In genomic region chr6:35602133-35602946, GRCh38 we compare ENCODE assay signal across 8 cellular contexts.
A peak's percentile ranks its signal among the peaks of the same experiment; 100 is the strongest.
DNase-seq lines count a peak whose midpoint lies in the region; ATAC-seq and TF ChIP-seq lines count a peak whose summit lies in the region.

No MANE protein-coding gene starts in this region.

- H3K9ac ChIP-seq in HCT116 (ENCODE audit: low read length): peak overlapping the region; percentile 28; the same call in 1 of the 2 replicates

- no peak for DNase-seq in HCT116 (ENCODE audit: low read depth, low spot score)
- peak; percentile 59 to 74 for DNase-seq in foreskin fibroblast
- DNase-seq in retina: peak; percentile 21
- no peak for DNase-seq in NCI-H2196 treated with DMSO at 0.1 percent for 48 hours (lab: John Stamatoyannopoulos, UW; ENCODE audit: unreplicated experiment)
- no peak for DNase-seq in A172 (ENCODE audit: low spot score)
- no peak for DNase-seq in GDM1 (lab: John Stamatoyannopoulos, UW)

- H3K9me3 ChIP-seq in HCT116 (ENCODE audit: control insufficient read depth in 1 of 2, insufficient read depth in 1 of 2, low read depth in 1 of 2, low read length in 2 of 2): no peaks in the 10 kb centered on the region

- TF ChIP-seq RAD21 in HCT116 (IDR thresholded peaks at IDR 0.05; ENCODE audit: low read depth): no peak; the same call in 1 of the 2 replicates

- TF ChIP-seq CTCF in HCT116 (IDR thresholded peaks at IDR 0.05 in 2 of 3, conservative IDR thresholded peaks at IDR 0.05 in 1 of 3; ENCODE audit: borderline replicate concordance in 1 of 3, insufficient read depth in 1 of 3, low read depth in 2 of 3, low read length in 2 of 3) (no peak), VCaP (conservative IDR thresholded peaks at IDR 0.05) (no peak), foreskin fibroblast (IDR thresholded peaks at IDR 0.05; ENCODE audit: low read depth, low read length) (no peak)

- POLR2A ChIA-PET in HCT116 (lab: Charles Lee): interaction anchor here (2.0 kb wide), 1 partner anchor 11 kb away, joined by 6 read pairs; no protein-coding TSS in a partner anchor

- H3K27me3 ChIP-seq in HCT116 (ENCODE audit: insufficient read depth, low read length): no peaks in the 10 kb centered on the region

- no peak overlapping the region for H2AFZ ChIP-seq in HCT116 (ENCODE audit: low read depth, low read length, poor library complexity, severe bottlenecking)

- H3K4me3 ChIP-seq in HCT116 (replicated peaks in 1 of 2; ENCODE audit: low read depth in 1 of 2, low read length in 2 of 2) (peak overlapping the region in 1 of 2 experiments; percentile 13; a peak in 2 of 4 replicates), foreskin fibroblast (ENCODE audit: low read depth in 1 of 2, low read length in 2 of 2) (peak overlapping the region; percentile 4 to 29)

- H3K36me3 ChIP-seq in HCT116 (ENCODE audit: control insufficient read depth in 1 of 2, insufficient read depth in 2 of 2, low read length in 2 of 2): no peaks in the 10 kb centered on the region

- RAD21 ChIA-PET in HCT116 (lab: Charles Lee; ENCODE audit: low non-redundant PET in 1 of 2, low total read pairs in 2 of 2, uncharacterized antibody in 2 of 2, unreplicated experiment in 2 of 2): no interaction called here

- H4K20me1 ChIP-seq in HCT116 (ENCODE audit: insufficient read depth): peaks cover 5% of the 10 kb centered on the region; the same call in 1 of the 2 replicates

- no peaks in the 10 kb centered on the region for H3K9me2 ChIP-seq in HCT116 (ENCODE audit: insufficient read depth)

- no peak for TF ChIP-seq POLR2A in HCT116 (IDR thresholded peaks at IDR 0.05; ENCODE audit: borderline replicate concordance, extremely low read depth, insufficient read depth, insufficient read length)

- no TSS peak for BruUV-seq in HCT116 (replicated peaks; lab: Mats Ljungman, UMichigan)

- CTCF ChIA-PET in HCT116 (lab: Charles Lee): interaction anchor here (1.2 to 1.9 kb wide), 2 partner anchors 22 to 134 kb away, joined by 4 to 7 read pairs; partner anchors contain the start of gene ARMC12

- peaks cover 11% of the 10 kb centered on the region for H3K79me2 ChIP-seq in HCT116 (ENCODE audit: insufficient read depth, low read length)

- ATAC-seq in HCT116: no peak
- no peak for ATAC-seq in HG02973 (IDR thresholded peaks at IDR 0.05; ENCODE audit: unreplicated experiment)

- H3K4me2 ChIP-seq in HCT116 (ENCODE audit: low read length): peak overlapping the region; percentile 56

- H3K4me1 ChIP-seq in HCT116 (ENCODE audit: control insufficient read depth in 1 of 2, insufficient read depth in 2 of 2, low read length in 2 of 2): peaks cover 90 to 91% of the 10 kb centered on the region in 2 experiments

- H3K27ac ChIP-seq in HCT116 (ENCODE audit: low read depth, low read length) (peak overlapping the region; percentile 78), VCaP (peak overlapping the region; percentile 58)

- intact Hi-C loops in HCT116 (cut with micrococcal nuclease): no loop called here

TF ChIP-seq in HCT116, 20 proteins besides CTCF, POLR2A, EP300 and RAD21:
- no peak; the same call in 1 of the 2 replicates for TF ChIP-seq MAX (IDR thresholded peaks at IDR 0.05)
- no peak for TF ChIP-seq POLR2AphosphoS5 (IDR thresholded peaks at IDR 0.05; ENCODE audit: low read depth, low read length)
- TF ChIP-seq ZNF274 (IDR thresholded peaks at IDR 0.05; ENCODE audit: low read depth, low read length): no peak
- TF ChIP-seq ZFX (IDR thresholded peaks at IDR 0.05): no peak
- TF ChIP-seq EZH2 (IDR thresholded peaks at IDR 0.05): no peak
- TF ChIP-seq JUND (IDR thresholded peaks at IDR 0.05): no peak
- no peak for TF ChIP-seq EGR1 (IDR thresholded peaks at IDR 0.05; ENCODE audit: low read depth)
- TF ChIP-seq CEBPB (IDR thresholded peaks at IDR 0.05; ENCODE audit: low read depth): no peak; the same call in 1 of the 2 replicates
- TF ChIP-seq ATF3 (IDR thresholded peaks at IDR 0.05): no peak
- no peak for TF ChIP-seq EZH2phosphoT487 (IDR thresholded peaks at IDR 0.05; ENCODE audit: borderline replicate concordance)
- TF ChIP-seq SIN3A (IDR thresholded peaks at IDR 0.05; ENCODE audit: low read depth): no peak

Comparison
In these comparisons a context has a peak if more than half of its experiments do, and no peak if none do; other contexts are left out.
1. DNase-seq: peak in foreskin fibroblast (2 of 2) and retina (single experiment); none in HCT116 (single experiment), NCI-H2196 treated with DMSO at 0.1 percent for 48 hours (single experiment), A172 (single experiment) and GDM1 (single experiment).